Comparison of ENCODE assay signal across 8 cellular contexts in the genomic region with DNA sequence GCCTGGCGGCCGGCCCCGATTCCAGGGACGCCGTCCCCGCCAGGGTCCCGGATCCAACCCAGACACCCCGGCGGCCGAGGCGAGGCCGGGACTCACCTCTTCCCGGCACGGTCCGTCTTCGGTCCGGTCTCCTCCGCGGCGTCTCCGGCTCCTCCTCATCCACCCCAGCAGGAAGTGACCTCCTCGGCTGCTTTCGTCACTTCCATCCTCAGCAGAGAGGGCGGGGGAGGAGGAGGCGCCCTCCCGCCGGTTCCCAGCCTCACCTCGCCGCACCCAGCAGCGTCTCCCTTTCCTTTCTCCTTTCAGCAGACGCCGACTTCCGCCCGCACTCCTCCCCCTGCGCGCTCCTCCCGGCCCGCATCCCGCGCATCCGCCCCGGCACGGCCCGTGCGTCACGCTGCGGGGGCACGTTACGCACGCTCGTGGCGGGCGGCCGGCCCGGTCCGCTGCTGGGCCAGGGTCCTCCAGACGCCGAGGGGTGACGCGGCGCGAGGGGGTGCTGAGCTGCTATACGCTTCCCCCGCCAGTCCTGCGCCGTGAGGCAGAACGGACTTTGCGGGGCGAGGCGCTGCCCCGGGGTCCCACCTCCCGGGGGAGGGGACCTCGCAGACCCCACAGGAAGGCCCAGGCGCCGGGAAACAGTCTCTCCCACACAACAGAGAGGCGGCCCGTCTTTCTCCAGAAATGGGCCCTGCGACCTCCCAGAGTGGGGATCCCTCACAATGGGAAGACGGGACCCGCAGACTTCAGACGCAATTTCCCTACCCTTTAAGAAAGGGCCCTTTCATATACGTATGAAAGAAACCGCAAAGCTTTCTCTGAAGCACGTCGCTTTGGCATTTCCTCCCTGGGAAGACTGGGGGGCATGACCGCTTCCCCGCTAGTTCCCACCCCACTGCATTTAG. TPM values are rescaled to one million over a fixed set of nuclear protein-coding genes. Genes with fewer than 3 reads are reported as not detected.
DNase-seq lines count a peak whose midpoint lies in the region; ATAC-seq and TF ChIP-seq lines count a peak whose summit lies in the region.

A gene (minus strand): TSS at position 176 of the 905 bp plus-strand sequence. CDS start 2,043 bp downstream, outside the sequence.

- peak within 1 kb of the TSS; percentile 87 for H3K27ac Mint-ChIP-seq in Caco-2 (ENCODE audit: unreplicated experiment)

- no TSS peak for BruUV-seq in Caco-2 (replicated peaks; lab: Mats Ljungman, UMichigan)

- H3K4me2 ChIP-seq in OCI-LY3 (ENCODE audit: low read length): peak within 1 kb of the TSS; percentile 89

- H3K4me1 ChIP-seq in Caco-2 (peaks cover 39% of the 10 kb centered on the region), HUES48 (ENCODE audit: control insufficient read depth, insufficient read depth, low read length) (peaks cover 39% of the 10 kb centered on the region), OCI-LY3 (ENCODE audit: low read length) (peaks cover 59% of the 10 kb centered on the region), mucosa of descending colon (ENCODE audit: low read depth) (peaks cover 15% of the 10 kb centered on the region)

- peaks cover 29% of the 10 kb centered on the region for H3K4me1 Mint-ChIP-seq in Caco-2 (ENCODE audit: low read depth, unreplicated experiment)

- H3K4me3 ChIP-seq in Caco-2 (ENCODE audit: low read depth, low read length) (peak within 1 kb of the TSS; percentile 97), HUES48 (ENCODE audit: low read depth, low read length) (peak within 1 kb of the TSS; percentile 95), OCI-LY3 (ENCODE audit: low read length) (peak within 1 kb of the TSS; percentile 91), epithelial cell of esophagus (ENCODE audit: low read length) (peak within 1 kb of the TSS; percentile 98), mucosa of descending colon (peak within 1 kb of the TSS; percentile 83)

- intact Hi-C loops in Caco-2 (cut with micrococcal nuclease; ENCODE audit: unreplicated experiment) (loop anchor here (1.0 kb wide), 1 partner anchor 17 kb away; no protein-coding TSS in a partner anchor), mucosa of descending colon (cut with DNase I, micrococcal nuclease) (no loop called here)

- no peak for TF ChIP-seq CTCF in Caco-2 (IDR thresholded peaks at IDR 0.05; ENCODE audit: insufficient read depth in 1 of 2, low read depth in 1 of 2, low read length in 1 of 2, severe bottlenecking in 1 of 2, unreplicated experiment in 1 of 2)
- no peak for TF ChIP-seq CTCF in OCI-LY3 (IDR thresholded peaks at IDR 0.05; ENCODE audit: low read depth, low read length)
- no peak for TF ChIP-seq CTCF in epithelial cell of esophagus (IDR thresholded peaks at IDR 0.05; ENCODE audit: insufficient read depth, low read depth, low read length, missing control alignments)
- TF ChIP-seq CTCF in mucosa of descending colon (IDR thresholded peaks at IDR 0.05): no peak

- peaks cover 2% of the 10 kb centered on the region for H3K36me3 ChIP-seq in Caco-2 (ENCODE audit: control insufficient read depth, insufficient read depth, low read length)
- H3K36me3 ChIP-seq in HUES48 (ENCODE audit: control insufficient read depth, insufficient read depth, low read length): peaks cover 28% of the 10 kb centered on the region
- peaks cover 27% of the 10 kb centered on the region for H3K36me3 ChIP-seq in OCI-LY3 (replicated peaks; ENCODE audit: low read depth, low read length)
- peaks cover 5% of the 10 kb centered on the region for H3K36me3 ChIP-seq in mucosa of descending colon (ENCODE audit: low read depth)

- H3K36me3 Mint-ChIP-seq in Caco-2 (ENCODE audit: insufficient read depth, unreplicated experiment): peaks cover 42% of the 10 kb centered on the region

- H3K27me3 Mint-ChIP-seq in Caco-2 (ENCODE audit: insufficient read depth, unreplicated experiment): no peaks in the 10 kb centered on the region

- H4K20me1 ChIP-seq in OCI-LY3 (ENCODE audit: insufficient read depth, low read length): peaks cover 23% of the 10 kb centered on the region

- H3K4me3 Mint-ChIP-seq in Caco-2 (ENCODE audit: unreplicated experiment): peak within 1 kb of the TSS; percentile 91

- POLR2A ChIA-PET in Caco-2 (lab: Charles Lee): interaction anchor here (0.6 to 0.9 kb wide), 2 partner anchors 11 to 16 kb away, joined by 3 to 5 read pairs; no protein-coding TSS in a partner anchor

- H3K27me3 ChIP-seq in Caco-2 (replicated peaks; ENCODE audit: control insufficient read depth, insufficient read depth, low read length) (no peaks in the 10 kb centered on the region), HUES48 (ENCODE audit: control insufficient read depth, insufficient read depth, low read length) (no peaks in the 10 kb centered on the region; the same call in 1 of the 2 replicates), OCI-LY3 (ENCODE audit: low read depth, low read length) (no peaks in the 10 kb centered on the region)

- H3K79me2 ChIP-seq in OCI-LY3 (ENCODE audit: low read length): peaks cover 53% of the 10 kb centered on the region

- DNase-seq in Caco-2 (peak; percentile 92 to 93), activated T-cell treated with anti-CD3 and anti-CD28 coated beads for 1 hour (ENCODE audit: low read depth) (peak; percentile 65), epithelial cell of esophagus (ENCODE audit: low read depth) (peak; percentile 98), mucosa of descending colon (peak; percentile 95 to 96 (median 95))
- peak; percentile 54 to 63 for DNase-seq in stimulated activated CD8-positive, alpha-beta memory T cell treated with anti-CD3 and anti-CD28 coated beads, Interleukin-4, amount 100 ng/mL, for 1 hour (ENCODE audit: low read depth in 2 of 2, low spot score in 1 of 2)

- peak within 1 kb of the TSS; percentile 75 for H3K9ac ChIP-seq in HUES48 (ENCODE audit: low read depth, low read length)
- H3K9ac ChIP-seq in OCI-LY3 (ENCODE audit: low read length): peak within 1 kb of the TSS; percentile 82

- H2AFZ ChIP-seq in OCI-LY3 (ENCODE audit: low read depth, low read length): peak within 1 kb of the TSS; percentile 37; the same call in 1 of the 2 replicates

- H3K9me3 ChIP-seq in Caco-2: no peaks in the 10 kb centered on the region
- H3K9me3 ChIP-seq in HUES48 (ENCODE audit: control insufficient read depth, insufficient read depth, low read length): no peaks in the 10 kb centered on the region
- H3K9me3 ChIP-seq in OCI-LY3 (ENCODE audit: insufficient read depth, low read length): no peaks in the 10 kb centered on the region
- no peaks in the 10 kb centered on the region for H3K9me3 ChIP-seq in mucosa of descending colon

- H3K9me3 Mint-ChIP-seq in Caco-2 (ENCODE audit: unreplicated experiment): no peaks in the 10 kb centered on the region

- H3K27ac ChIP-seq in HUES48 (ENCODE audit: low read depth, low read length) (peak within 1 kb of the TSS; percentile 99), OCI-LY3 (ENCODE audit: low read length) (peak within 1 kb of the TSS; percentile 76)

- CTCF ChIA-PET in Caco-2 (lab: Charles Lee): interaction anchor here (1.4 to 2.3 kb wide), 4 partner anchors 16 to 64 kb away, joined by 3 to 13 read pairs (median 6); no protein-coding TSS in a partner anchor

- peak; percentile 93 for ATAC-seq in GM21381 (IDR thresholded peaks at IDR 0.05; ENCODE audit: unreplicated experiment)
- peak; percentile 97 for ATAC-seq in mucosa of descending colon

RNA-seq across cellular contexts. Expression of the gene that starts here (rescaled TPM):
- total RNA-seq in Caco-2 (2022) (25.8 and 27.5 TPM in 2 replicates), mucosa of descending colon (10 to 100 TPM; 32.6 to 36.3 (median 35.9) TPM)

Comparison
In these comparisons a context has a peak if more than half of its experiments do, and no peak if none do; other contexts are left out.
1. Peak in every context shown above with its lines: DNase-seq, ATAC-seq, H3K4me3 ChIP-seq and H3K27ac ChIP-seq.